In genomic region chr19:30388327-30388726, GRCh38 we compare ENCODE assay signal across 21 cellular contexts. TPM values are rescaled to one million over a fixed set of nuclear protein-coding genes. Genes with fewer than 3 reads are reported as not detected.
"Had no signal": no experiment of that assay in that cellular context is flagged by ENCODE, and none has a peak within 500 bp of the region (broad histone marks: within the 10 kb centered on the region; RNA-seq: fewer than 3 reads in every experiment).

No MANE protein-coding gene starts in this region.

- DNase-seq: Kasumi-1, MM.1S, NCI-H1092 treated with DMSO at 0.1 percent for 48 hours, NCI-H1436, NCI-H187, NCI-H2029, NCI-H2081 treated with DMSO at 0.1 percent for 48 hours, NCI-H2171, NCI-H226, NCI-H446, NCI-H510A, NCI-H524 treated with DMSO at 0.1 percent for 48 hours, NCI-H69, NCI-H774, RPMI8226, SHP77, SJCRH30 had no signal

- ATAC-seq: K562, SK-N-SH treated with all-trans-retinoic acid at 6 μM for 48 hours had no signal

- H3K36me3 Mint-ChIP-seq: IgD-negative memory B cell had no signal

- H3K27ac Mint-ChIP-seq: IgD-negative memory B cell had no signal

RNA-seq across cellular contexts. Expression of gene ZNF536, which starts 16.1 kb away (rescaled TPM):
- total RNA-seq: K562, M059J had no signal
